ENCODE assay signal across 8 cellular contexts in the genomic region with DNA sequence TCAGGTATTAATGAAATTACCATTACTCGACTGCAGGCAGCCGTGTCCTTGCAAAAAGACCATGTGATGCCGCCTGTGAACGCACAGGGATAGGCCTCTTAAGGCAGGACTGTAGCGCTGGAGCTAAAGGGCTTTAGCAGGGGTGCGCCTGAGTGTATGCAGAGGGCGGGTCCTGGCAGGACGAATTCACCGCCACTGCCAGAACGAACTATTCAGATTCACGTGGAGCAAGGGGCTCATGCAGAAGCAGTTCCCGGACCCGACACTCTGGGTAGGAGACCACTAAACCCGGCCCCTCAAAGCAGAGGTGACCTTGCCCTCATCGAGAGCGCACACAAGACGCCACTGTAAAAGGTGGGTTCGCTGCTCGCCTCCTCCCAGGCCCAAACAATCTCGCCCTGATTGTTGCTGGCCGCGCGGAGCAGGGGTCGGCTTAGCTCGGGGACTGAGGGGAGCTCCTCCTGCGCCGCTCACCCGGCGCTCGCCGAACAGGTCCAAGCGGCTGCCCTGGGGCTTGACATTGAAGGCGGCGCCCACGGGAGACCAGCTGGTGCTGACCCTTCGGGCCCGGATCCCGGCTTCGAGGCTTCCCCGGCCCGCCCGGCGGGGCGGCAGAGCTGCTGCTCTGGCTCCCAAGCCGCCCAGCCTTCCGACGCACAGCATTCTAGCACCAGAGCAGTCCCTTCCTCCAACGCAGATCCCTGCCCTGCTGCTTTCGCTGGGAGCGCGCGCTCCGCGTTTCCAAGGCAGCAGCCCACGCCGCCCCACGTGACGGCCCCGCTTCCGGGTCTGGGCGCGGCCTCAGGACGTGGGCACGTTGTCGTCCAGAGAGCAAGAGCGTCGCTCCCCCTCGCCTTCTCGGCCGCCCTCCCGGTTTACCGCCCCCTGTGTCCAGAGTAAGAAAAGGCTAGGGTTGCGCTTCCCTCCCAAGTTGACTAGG. TPM values are rescaled to one million over a fixed set of nuclear protein-coding genes. Genes with fewer than 3 reads are reported as not detected.
DNase-seq lines count a peak whose midpoint lies in the region; ATAC-seq and TF ChIP-seq lines count a peak whose summit lies in the region.

A gene (minus strand): TSS at position 743 of the 940 bp plus-strand sequence. CDS start 80 bp downstream, at position 663.

- H3K27me3 ChIP-seq in PC-3 (ENCODE audit: low read length) (no peaks in the 10 kb centered on the region), mucosa of rectum (ENCODE audit: control insufficient read depth in 2 of 2, insufficient read depth in 2 of 2, low read length in 2 of 2) (no peaks in the 10 kb centered on the region)

- ATAC-seq in GM21526 (IDR thresholded peaks at IDR 0.05; ENCODE audit: low FRiP score, unreplicated experiment) (peak; percentile 91), PC-3 (peak; percentile 89)

- peak within 1 kb of the TSS; percentile 93 for H2AFZ ChIP-seq in PC-3 (ENCODE audit: low read length)

- H3K9me2 ChIP-seq in PC-3 (replicated peaks; ENCODE audit: low read length), result no peaks in the 10 kb centered on the region

- H3K4me1 ChIP-seq in PC-3 (ENCODE audit: insufficient read depth, low read length), result no peaks in the 10 kb centered on the region; the same call in 1 of the 2 replicates
- H3K4me1 ChIP-seq in mucosa of rectum (ENCODE audit: control insufficient read depth in 2 of 2, insufficient read depth in 2 of 2, low read length in 2 of 2), result peaks cover 13% of the 10 kb centered on the region in 2 donors

- peak within 1 kb of the TSS; percentile 90 for H3K4me3 ChIP-seq in PC-3 (ENCODE audit: low read length)
- H3K4me3 ChIP-seq in epithelial cell of proximal tubule (ENCODE audit: low read depth, low read length), result peak within 1 kb of the TSS; percentile 98
- peak within 1 kb of the TSS; percentile 90 to 93 for H3K4me3 ChIP-seq in mucosa of rectum (ENCODE audit: low read length in 2 of 2)

- H3K9ac ChIP-seq in PC-3 (ENCODE audit: low read length), result peak within 1 kb of the TSS; percentile 91
- H3K9ac ChIP-seq in mucosa of rectum (ENCODE audit: low read depth in 1 of 2, low read length in 2 of 2), result peak within 1 kb of the TSS; percentile 83 to 88

- CTCF ChIA-PET in PC-3 (lab: Charles Lee), result interaction anchor here (0.6 to 1.2 kb wide), 6 partner anchors 24 to 316 kb away, joined by 3 to 6 read pairs (median 3); no protein-coding TSS in a partner anchor

- peaks cover 22% of the 10 kb centered on the region for H3K79me2 ChIP-seq in PC-3 (ENCODE audit: low read length)

- H3K27ac ChIP-seq in PC-3 (ENCODE audit: low read length), result peak within 1 kb of the TSS; percentile 69
- H3K27ac ChIP-seq in mucosa of rectum (ENCODE audit: low read depth in 2 of 2, low read length in 2 of 2), result peak within 1 kb of the TSS; percentile 86 to 87

- no peaks in the 10 kb centered on the region for H3K9me3 ChIP-seq in PC-3 (ENCODE audit: low read length)
- H3K9me3 ChIP-seq in mucosa of rectum (ENCODE audit: control insufficient read depth in 2 of 2, low read length in 2 of 2), result no peaks in the 10 kb centered on the region

- TF ChIP-seq CTCF in PC-3 (conservative IDR thresholded peaks at IDR 0.05; ENCODE audit: low read depth, low read length) (peak; percentile 77), epithelial cell of proximal tubule (conservative IDR thresholded peaks at IDR 0.05; ENCODE audit: low read depth, low read length) (peak; percentile 66)

- no peaks in the 10 kb centered on the region for H4K20me1 ChIP-seq in PC-3 (ENCODE audit: low read length)

- H3F3A ChIP-seq in PC-3 (ENCODE audit: low read length, unreplicated experiment), result no peaks in the 10 kb centered on the region

- DNase-seq in DMS153 treated with DMSO at 0.1 percent for 48 hours (lab: John Stamatoyannopoulos, UW; ENCODE audit: unreplicated experiment) (peak; percentile 92), HuH-7.5 (ENCODE audit: low spot score) (peak; percentile 82), PC-3 (peak; percentile 94), epithelial cell of proximal tubule (ENCODE audit: low read depth) (peak; percentile 49)
- peak; percentile 88 for DNase-seq in activated T-cell treated with anti-CD3 and anti-CD28 coated beads, Interleukin-2, amount 50 U/mL, for 1 hour
- peak; percentile 95 for DNase-seq in stimulated activated CD8-positive, alpha-beta memory T cell treated with anti-CD3 and anti-CD28 coated beads, Interleukin-4, amount 100 ng/mL, for 48 hours

- H3K4me2 ChIP-seq in PC-3 (ENCODE audit: low read length), result peak within 1 kb of the TSS; percentile 93

- H3K36me3 ChIP-seq in PC-3 (ENCODE audit: low read depth, low read length) (peaks cover 5% of the 10 kb centered on the region; the same call in 1 of the 2 replicates), mucosa of rectum (ENCODE audit: control insufficient read depth in 2 of 2, insufficient read depth in 2 of 2, low read length in 2 of 2) (peaks cover 4 to 8% of the 10 kb centered on the region in 2 donors)

- intact Hi-C loops in PC-3 (cut with micrococcal nuclease), result loop anchor here (5.0 kb wide), 2 partner anchors 307 to 422 kb away; no protein-coding TSS in a partner anchor

- no TSS peak for BruUV-seq in PC-3 (replicated peaks; lab: Mats Ljungman, UMichigan)

- POLR2A ChIA-PET in PC-3 (lab: Charles Lee; ENCODE audit: unreplicated experiment), result interaction anchor here (0.6 to 0.7 kb wide), 3 partner anchors 77 to 380 kb away, joined by 3 to 5 read pairs (median 3); no protein-coding TSS in a partner anchor

RNA-seq across cellular contexts. Expression of the gene that starts here (rescaled TPM):
- total RNA-seq in PC-3 (2014; rRNA removed), result 30.5 and 31.0 TPM in 2 replicates
- 15.7 and 23.9 TPM in 2 replicates for total RNA-seq in epithelial cell of proximal tubule

Comparison
In these comparisons a context has a peak if more than half of its experiments do, and no peak if none do; other contexts are left out.
1. Peak in every context shown above with its lines: DNase-seq, ATAC-seq, H3K4me3 ChIP-seq and H3K27ac ChIP-seq.